8 cellular contexts compared by ENCODE assay signal in genomic region chr1:89633745-89634625, GRCh38. TPM values are rescaled to one million over a fixed set of nuclear protein-coding genes. Genes with fewer than 3 reads are reported as not detected.
DNase-seq lines count a peak whose midpoint lies in the region; ATAC-seq lines count a peak whose summit lies in the region.

No MANE protein-coding gene starts in this region.

- H3K9ac ChIP-seq in mesenchymal stem cell (ENCODE audit: low read length), result peak overlapping the region; percentile 79

- H2BK5ac ChIP-seq in mesenchymal stem cell (ENCODE audit: low read depth, low read length, poor library complexity, severe bottlenecking), result no peak overlapping the region

- peak overlapping the region; percentile 83 for H4K8ac ChIP-seq in mesenchymal stem cell (ENCODE audit: low read length)

- peak overlapping the region; percentile 96 for H3K4me2 ChIP-seq in mesenchymal stem cell (ENCODE audit: low read length, poor library complexity, severe bottlenecking)

- intact Hi-C loops in dendritic cell treated with granulocyte-macrophage colony-stimulating factor and Interleukin-4, amounts not matched to agents 40 ng/mL and 50 ng/mL, for 4 days (cut with micrococcal nuclease), result loop anchor here (1.0 to 10.0 kb wide), 2 partner anchors 129 to 351 kb away; no protein-coding TSS in a partner anchor

- H3K4me1 Mint-ChIP-seq in dendritic cell treated with granulocyte-macrophage colony-stimulating factor and Interleukin-4, amounts not matched to agents 40 ng/mL and 50 ng/mL, for 4 days (ENCODE audit: low read depth), result peaks cover 56% of the 10 kb centered on the region

- peaks cover 29% of the 10 kb centered on the region for H3K36me3 Mint-ChIP-seq in dendritic cell treated with granulocyte-macrophage colony-stimulating factor and Interleukin-4, amounts not matched to agents 40 ng/mL and 50 ng/mL, for 4 days (ENCODE audit: low read depth)

- no peaks in the 10 kb centered on the region for H3K9me3 ChIP-seq in mesenchymal stem cell (ENCODE audit: control insufficient read depth, low read length)

- DNase-seq in G401 (ENCODE audit: low spot score) (peak; percentile 24), SK-N-DZ (ENCODE audit: low spot score) (peak; percentile 6), mesenchymal stem cell (peak; percentile 53)

- H3K27me3 Mint-ChIP-seq in dendritic cell treated with granulocyte-macrophage colony-stimulating factor and Interleukin-4, amounts not matched to agents 40 ng/mL and 50 ng/mL, for 4 days, result no peaks in the 10 kb centered on the region

- in situ Hi-C loops in G401 (cut with HindIII; ENCODE audit: low sequenced_read_pairs), result no loop called here

- H3K9me3 Mint-ChIP-seq in dendritic cell treated with granulocyte-macrophage colony-stimulating factor and Interleukin-4, amounts not matched to agents 40 ng/mL and 50 ng/mL, for 4 days, result no peaks in the 10 kb centered on the region

- peak overlapping the region; percentile 64 for H2BK15ac ChIP-seq in mesenchymal stem cell (ENCODE audit: low read depth, poor library complexity, severe bottlenecking)

- no peak overlapping the region for H2AFZ ChIP-seq in mesenchymal stem cell (ENCODE audit: low read depth, low read length)

- H3K4me3 Mint-ChIP-seq in dendritic cell treated with granulocyte-macrophage colony-stimulating factor and Interleukin-4, amounts not matched to agents 40 ng/mL and 50 ng/mL, for 4 days, result peak overlapping the region; percentile 85

- no peaks in the 10 kb centered on the region for H3K27me3 ChIP-seq in mesenchymal stem cell (ENCODE audit: control insufficient read depth in 1 of 2, insufficient read depth in 1 of 2, low read length in 2 of 2)

- H4K91ac ChIP-seq in mesenchymal stem cell (ENCODE audit: low read length), result no peak overlapping the region

- H3K4me3 ChIP-seq in mesenchymal stem cell (ENCODE audit: insufficient read depth in 1 of 2, low read depth in 1 of 2, low read length in 2 of 2), result peak overlapping the region; percentile 74 to 96

- WGBS in mesenchymal stem cell, result 1% methylated on average over 28 of the region's 33 CpGs

- H2BK120ac ChIP-seq in mesenchymal stem cell (ENCODE audit: low read depth, low read length), result peak overlapping the region; percentile 90

- H3K18ac ChIP-seq in mesenchymal stem cell (ENCODE audit: low read depth in 1 of 2, low read length in 2 of 2), result peak overlapping the region; percentile 84 to 96

- H3K27ac Mint-ChIP-seq in dendritic cell treated with granulocyte-macrophage colony-stimulating factor and Interleukin-4, amounts not matched to agents 40 ng/mL and 50 ng/mL, for 4 days, result peak overlapping the region; percentile 90

- H3K27ac ChIP-seq in mesenchymal stem cell (ENCODE audit: low read length, poor library complexity, severe bottlenecking) (no peak overlapping the region), temporal lobe (ENCODE audit: low read depth, low read length) (peak overlapping the region; percentile 85)

- peak overlapping the region in 1 of 2 experiments; percentile 49 for H3K14ac ChIP-seq in mesenchymal stem cell (ENCODE audit: low read length in 2 of 2)

- H3K36me3 ChIP-seq in mesenchymal stem cell (ENCODE audit: control insufficient read depth in 1 of 2, insufficient read depth in 2 of 2, low read depth in 1 of 2, low read length in 2 of 2), result no peaks in the 10 kb centered on the region

- H3K4me1 ChIP-seq in mesenchymal stem cell (ENCODE audit: control insufficient read depth, insufficient read depth, low read depth, low read length), result peaks cover 9% of the 10 kb centered on the region

- peaks cover 6% of the 10 kb centered on the region for H3K79me1 ChIP-seq in mesenchymal stem cell (replicated peaks; ENCODE audit: low read length, poor library complexity, severe bottlenecking)

- H3K4ac ChIP-seq in mesenchymal stem cell (ENCODE audit: low read depth in 1 of 2, low read length in 2 of 2), result peak overlapping the region in 1 of 2 experiments; percentile 32

- peak overlapping the region in 1 of 2 experiments; percentile 77 for H2BK12ac ChIP-seq in mesenchymal stem cell (ENCODE audit: low read length in 2 of 2)

- no peak overlapping the region for H2AK5ac ChIP-seq in mesenchymal stem cell (ENCODE audit: low read length, severe bottlenecking)

- peak overlapping the region in 1 of 2 experiments; percentile 46 for H3K23ac ChIP-seq in mesenchymal stem cell (ENCODE audit: low read length in 2 of 2)

- ATAC-seq in HG02885 (IDR thresholded peaks at IDR 0.05; ENCODE audit: poor library complexity, unreplicated experiment) (peak; percentile 6), GM21360 (IDR thresholded peaks at IDR 0.05; ENCODE audit: unreplicated experiment) (no peak), GM21717 (IDR thresholded peaks at IDR 0.05; ENCODE audit: unreplicated experiment) (no peak)

RNA-seq across cellular contexts. Expression of gene LRRC8C, which starts 1.1 kb away (rescaled TPM):
- 4.4 and 6.5 TPM in 2 replicates for total RNA-seq in G401 (2014; rRNA removed; shearing (Covaris generic))
- 2.6 and 3.1 TPM in 2 replicates for polyA plus RNA-seq in SK-N-DZ (2014; cell fraction: cytosol; rRNA removed)
- polyA plus RNA-seq in SK-N-DZ (2014; cell fraction: nucleus; rRNA removed), result 1.1 and 1.6 TPM in 2 replicates
- 11.7 TPM for polyA plus RNA-seq in mesenchymal stem cell (2013, experiment 1 of 2)
- 12.3 TPM for polyA plus RNA-seq in mesenchymal stem cell (2013, experiment 2 of 2)
- 7.6 TPM for total RNA-seq in temporal lobe
